In genomic region chr21:33964706-33965325, GRCh38 we compare ENCODE assay signal across 31 cellular contexts. TPM values are rescaled to one million over a fixed set of nuclear protein-coding genes. Genes with fewer than 3 reads are reported as not detected.
DNase-seq lines count a peak whose midpoint lies in the region; FAIRE-seq and TF ChIP-seq lines count a peak whose summit lies in the region.
"Had no signal": no experiment of that assay in that cellular context is flagged by ENCODE, and none has a peak within 500 bp of the region (broad histone marks: within the 10 kb centered on the region; RNA-seq: fewer than 3 reads in every experiment).

No MANE protein-coding gene starts in this region.

- no peak overlapping the region for H3K14ac ChIP-seq in mesenchymal stem cell (ENCODE audit: low read length in 2 of 2)

- no peak overlapping the region for H3K18ac ChIP-seq in mesenchymal stem cell (ENCODE audit: low read depth in 1 of 2, low read length in 2 of 2)

- H3K9ac ChIP-seq in astrocyte (ENCODE audit: low read length) (no peak overlapping the region), mesenchymal stem cell (ENCODE audit: low read length) (no peak overlapping the region)

- H2BK15ac ChIP-seq in mesenchymal stem cell (ENCODE audit: low read depth, poor library complexity, severe bottlenecking): no peak overlapping the region

- no peaks in the 10 kb centered on the region for H3K79me1 ChIP-seq in mesenchymal stem cell (replicated peaks; ENCODE audit: low read length, poor library complexity, severe bottlenecking)

- H4K91ac ChIP-seq in mesenchymal stem cell (ENCODE audit: low read length): no peak overlapping the region

- H3K79me2 ChIP-seq in astrocyte (ENCODE audit: insufficient read depth, low read length): no peaks in the 10 kb centered on the region
- H3K79me2 ChIP-seq: hepatocyte had no signal

- H3K9me3 Mint-ChIP-seq in astrocyte (ENCODE audit: unreplicated experiment): no peaks in the 10 kb centered on the region

- H3K4me2 ChIP-seq in astrocyte (ENCODE audit: low read length): no peak overlapping the region
- H3K4me2 ChIP-seq in mesenchymal stem cell (ENCODE audit: low read length, poor library complexity, severe bottlenecking): no peak overlapping the region
- H3K4me2 ChIP-seq: A549, hepatocyte had no signal

- H3K36me3 Mint-ChIP-seq in astrocyte (ENCODE audit: low read depth, unreplicated experiment): no peaks in the 10 kb centered on the region

- DNase-seq in AG08395 (ENCODE audit: low spot score) (peak; percentile 61), GM04504 (ENCODE audit: low read depth) (peak; percentile 48), astrocyte (ENCODE audit: low read depth) (peak; percentile 51), mesenchymal stem cell (peak; percentile 63), GM13976 (ENCODE audit: low spot score) (no peak), GM10248 (ENCODE audit: extremely low spot score) (no peak), breast epithelium (ENCODE audit: low spot score in 2 of 2) (no peak)
- DNase-seq in stimulated activated CD4-positive, alpha-beta T cell treated with anti-CD3 and anti-CD28 coated beads, Interleukin-4, amount 100 ng/mL, for 24 hours: no peak
- DNase-seq: activated CD4-positive, alpha-beta T cell treated with anti-CD3 and anti-CD28 coated beads, Interleukin-2, amount 50 U/mL, for 48 hours; activated CD4-positive, CD25-positive, alpha-beta regulatory T cell treated with anti-CD3 and anti-CD28 coated beads, Interleukin-2, amount 50 U/mL, for 72 hours; activated T-cell treated with anti-CD3 and anti-CD28 coated beads, Interleukin-2, amount 50 U/mL, for 48 hours; BE2C; body of pancreas; CD8-positive, alpha-beta memory T cell; dermis blood vessel endothelial cell; DMS153; GOT3; left cardiac atrium; MG63; NCI-H1105 treated with DMSO at 0.1 percent for 48 hours; NCI-H1930; NCI-H524 treated with DMSO at 0.1 percent for 48 hours; ovary; stimulated activated naive B cell treated with anti-CD40 and anti-IgM and Interleukin-4, amounts not matched to agents 10 μg/mL and 1 μg/mL and 100 μg/mL, for 72 hours; T-helper 2 cell had no signal

- POLR2A ChIA-PET in GM10248 (lab: Yijun Ruan, JAX): no interaction called here

- H2AFZ ChIP-seq in astrocyte (ENCODE audit: low read depth, low read length) (no peak overlapping the region), mesenchymal stem cell (ENCODE audit: low read depth, low read length) (no peak overlapping the region)
- H2AFZ ChIP-seq: hepatocyte had no signal

- H3K27ac ChIP-seq in astrocyte (ENCODE audit: low read depth, low read length) (no peak overlapping the region), mesenchymal stem cell (ENCODE audit: low read length, poor library complexity, severe bottlenecking) (peak overlapping the region; percentile 53), breast epithelium (no peak overlapping the region)
- H3K27ac ChIP-seq: A549, esophagus muscularis mucosa, hepatocyte, ovary, suprapubic skin had no signal

- H3K27me3 ChIP-seq in astrocyte (ENCODE audit: insufficient read depth, low read length): no peaks in the 10 kb centered on the region
- no peaks in the 10 kb centered on the region for H3K27me3 ChIP-seq in mesenchymal stem cell (ENCODE audit: control insufficient read depth in 1 of 2, insufficient read depth in 1 of 2, low read length in 2 of 2)
- no peaks in the 10 kb centered on the region for H3K27me3 ChIP-seq in breast epithelium
- H3K27me3 ChIP-seq: body of pancreas, esophagus muscularis mucosa, hepatocyte, MG63, ovary, suprapubic skin had no signal

- H3K4ac ChIP-seq in mesenchymal stem cell (ENCODE audit: low read depth in 1 of 2, low read length in 2 of 2): no peak overlapping the region

- H3K4me1 ChIP-seq in astrocyte (ENCODE audit: insufficient read depth, low read length) (peaks cover 25% of the 10 kb centered on the region), mesenchymal stem cell (ENCODE audit: control insufficient read depth, insufficient read depth, low read depth, low read length) (peaks cover 15% of the 10 kb centered on the region), breast epithelium (peaks cover 0 to 5% of the 10 kb centered on the region in 2 donors)
- H3K4me1 ChIP-seq: BE2C had no signal

- no peak overlapping the region for H4K8ac ChIP-seq in mesenchymal stem cell (ENCODE audit: low read length)

- intact Hi-C loops in breast epithelium (cut with DNase I; ENCODE audit: low total_unique reads): no loop called here

- no peak overlapping the region for H2AK5ac ChIP-seq in mesenchymal stem cell (ENCODE audit: low read length, severe bottlenecking)

- no peak overlapping the region for H2BK5ac ChIP-seq in mesenchymal stem cell (ENCODE audit: low read depth, low read length, poor library complexity, severe bottlenecking)

- H3K4me1 Mint-ChIP-seq in astrocyte (ENCODE audit: low read depth, unreplicated experiment): peaks cover 30% of the 10 kb centered on the region

- no peak overlapping the region for H2BK120ac ChIP-seq in mesenchymal stem cell (ENCODE audit: low read depth, low read length)

- 48% methylated on average over 3 of the region's 3 CpGs for WGBS in mesenchymal stem cell

- CTCF ChIA-PET in GM10248 (lab: Yijun Ruan, JAX): interaction anchor here (0.5 to 3.2 kb wide), 6 partner anchors 9 to 76 kb away, joined by 3 to 15 read pairs (median 4); no protein-coding TSS in a partner anchor

- H3K4me3 Mint-ChIP-seq in astrocyte (ENCODE audit: unreplicated experiment): no peak overlapping the region
- H3K4me3 Mint-ChIP-seq: CD8-positive, alpha-beta memory T cell; nephron; stimulated activated naive B cell treated with anti-CD40 and anti-IgM and Interleukin-4, amounts not matched to agents 10 μg/mL and 1 μg/mL and 100 μg/mL, for 72 hours had no signal

- TF ChIP-seq CTCF in astrocyte (IDR thresholded peaks at IDR 0.05; ENCODE audit: insufficient read depth, low read depth, low read length): no peak
- TF ChIP-seq CTCF in GM13976 (IDR thresholded peaks at IDR 0.05; ENCODE audit: borderline replicate concordance, control extremely low read depth, extremely low read depth, insufficient read depth, missing control alignments): no peak
- no peak for TF ChIP-seq CTCF in GM10248 (IDR thresholded peaks at IDR 0.05; ENCODE audit: control extremely low read depth, extremely low read depth, low read depth, missing control alignments)
- no peak for TF ChIP-seq CTCF in breast epithelium (IDR thresholded peaks at IDR 0.05)

- TF ChIP-seq POLR2A in breast epithelium (IDR thresholded peaks at IDR 0.05): no peak

- H3K27ac Mint-ChIP-seq in astrocyte (ENCODE audit: unreplicated experiment): no peak overlapping the region
- H3K27ac Mint-ChIP-seq: nephron; stimulated activated naive B cell treated with anti-CD40 and anti-IgM and Interleukin-4, amounts not matched to agents 10 μg/mL and 1 μg/mL and 100 μg/mL, for 72 hours had no signal

- no peak overlapping the region for H2BK12ac ChIP-seq in mesenchymal stem cell (ENCODE audit: low read length in 2 of 2)

- H3K9me3 ChIP-seq in astrocyte (ENCODE audit: insufficient read depth, low read depth, low read length) (no peaks in the 10 kb centered on the region), mesenchymal stem cell (ENCODE audit: control insufficient read depth, low read length) (no peaks in the 10 kb centered on the region), breast epithelium (peaks cover 0 to 8% of the 10 kb centered on the region in 2 donors)
- H3K9me3 ChIP-seq: BE2C, body of pancreas, ovary, suprapubic skin had no signal

- no peak overlapping the region for H3K4me3 ChIP-seq in astrocyte (ENCODE audit: insufficient read depth, low read depth, low read length)
- no peak overlapping the region for H3K4me3 ChIP-seq in mesenchymal stem cell (ENCODE audit: insufficient read depth in 1 of 2, low read depth in 1 of 2, low read length in 2 of 2)
- H3K4me3 ChIP-seq in breast epithelium: no peak overlapping the region
- H3K4me3 ChIP-seq: A549, body of pancreas, esophagus muscularis mucosa, hepatocyte, lung, MG63, ovary, suprapubic skin had no signal

- no peaks in the 10 kb centered on the region for H4K20me1 ChIP-seq in astrocyte (ENCODE audit: insufficient read depth, low read length)

- no peak overlapping the region for H3K23ac ChIP-seq in mesenchymal stem cell (ENCODE audit: low read length in 2 of 2)

- no peaks in the 10 kb centered on the region for H3K27me3 Mint-ChIP-seq in astrocyte (ENCODE audit: low read depth, unreplicated experiment)
- H3K27me3 Mint-ChIP-seq: CD8-positive, alpha-beta memory T cell had no signal

- FAIRE-seq in astrocyte (lab: Jason Lieb, UNC): no peak
- FAIRE-seq: A549 had no signal

- in situ Hi-C loops in GM13976 (cut with MboI; ENCODE audit: low sequenced_read_pairs, unreplicated experiment): no loop called here

- no peaks in the 10 kb centered on the region for H3K36me3 ChIP-seq in astrocyte (ENCODE audit: insufficient read depth, low read length)
- no peaks in the 10 kb centered on the region for H3K36me3 ChIP-seq in mesenchymal stem cell (ENCODE audit: control insufficient read depth in 1 of 2, insufficient read depth in 2 of 2, low read depth in 1 of 2, low read length in 2 of 2)
- no peaks in the 10 kb centered on the region for H3K36me3 ChIP-seq in breast epithelium
- H3K36me3 ChIP-seq: BE2C, esophagus muscularis mucosa, MG63, ovary, suprapubic skin had no signal

RNA-seq across cellular contexts. Expression of gene ATP5PO, which starts 49.2 kb away (rescaled TPM):
- 163 and 171 TPM in 2 replicates for total RNA-seq in astrocyte
- polyA plus RNA-seq in mesenchymal stem cell (2013, experiment 1 of 2): 332 TPM
- polyA plus RNA-seq in mesenchymal stem cell (2013, experiment 2 of 2): 334 TPM
- total RNA-seq in breast epithelium: 100 to 1,000 TPM; 161 to 234 (median 170) TPM

Comparison
In these comparisons a context has a peak if more than half of its experiments do, and no peak if none do; other contexts are left out.
1. DNase-seq: peak in AG08395 (single experiment), GM04504 (single experiment), astrocyte (single experiment) and mesenchymal stem cell (single experiment); none in GM13976 (single experiment), stimulated activated CD4-positive, alpha-beta T cell treated with anti-CD3 and anti-CD28 coated beads, Interleukin-4, amount 100 ng/mL, for 24 hours (single experiment), GM10248 (single experiment) and breast epithelium (0 of 2).